ENCODE assay signal across 1 cellular context in genomic region chr7:100009952-100010351, GRCh38.
TF ChIP-seq lines count a peak whose summit lies in the region.

No MANE protein-coding gene starts in this region.

TF ChIP-seq in HepG2, 621 proteins besides CTCF, POLR2A, EP300 and RAD21:
- TF ChIP-seq ZMYM2 (CRISPR knock-in tag; IDR thresholded peaks at IDR 0.05) (0 out of 2 replicates have a peak, but pooled peaks have one; percentile 35), ZBTB33 (CRISPR knock-in tag; IDR thresholded peaks at IDR 0.05) (peak; percentile 96), RARA (CRISPR knock-in tag; IDR thresholded peaks at IDR 0.05) (peak; percentile 50), ZBTB4 (CRISPR knock-in tag; IDR thresholded peaks at IDR 0.05; ENCODE audit: borderline replicate concordance) (0 out of 2 replicates have a peak, but pooled peaks have one; percentile 44), ZBTB38 (CRISPR knock-in tag; IDR thresholded peaks at IDR 0.05) (peak; percentile 15; the same call in 1 of the 2 replicates), SALL1 (CRISPR knock-in tag; IDR thresholded peaks at IDR 0.05) (peak; percentile 21; the same call in 1 of the 2 replicates), NCOA2 (CRISPR knock-in tag; IDR thresholded peaks at IDR 0.05) (0 out of 2 replicates have a peak, but pooled peaks have one; percentile 15), HOXA3 (CRISPR knock-in tag; IDR thresholded peaks at IDR 0.05) (peak; percentile 24; the same call in 1 of the 2 replicates)
